8 cellular contexts compared by ENCODE assay signal in genomic region chr17:17751996-17752821, GRCh38.
A peak's percentile ranks its signal among the peaks of the same experiment; 100 is the strongest.
DNase-seq lines count a peak whose midpoint lies in the region; ATAC-seq and TF ChIP-seq lines count a peak whose summit lies in the region.

No MANE protein-coding gene starts in this region.

- DNase-seq in DMS53 (lab: John Stamatoyannopoulos, UW) (peak; percentile 95), IMR-90 (peak; percentile 88), activated gamma-delta T cell (lab: John Stamatoyannopoulos, UW) (peak; percentile 98), fibroblast of the conjunctiva (ENCODE audit: low read depth) (peak; percentile 89)

- H3K9me2 ChIP-seq in neural cell (ENCODE audit: insufficient read depth, low read length), result no peaks in the 10 kb centered on the region

- peak overlapping the region; percentile 97 for H3K4me3 Mint-ChIP-seq in stimulated activated naive CD8-positive, alpha-beta T cell treated with anti-CD3 and anti-CD28 coated beads, Interleukin-15, Interleukin-2, amounts not matched to agents 100 ng/mL and 50 ng/mL, for 24 hours

- BruUV-seq in IMR-90 (replicated peaks; lab: Mats Ljungman, UMichigan), result no TSS peak

- H2AFZ ChIP-seq in IMR-90 (replicated peaks; ENCODE audit: low read length, poor library complexity) (peak overlapping the region; percentile 85), neural cell (ENCODE audit: low read depth, low read length) (no peak overlapping the region)

- H3K4me2 ChIP-seq in IMR-90 (ENCODE audit: low read depth, low read length), result peak overlapping the region; percentile 76
- no peak overlapping the region for H3K4me2 ChIP-seq in neural cell (ENCODE audit: low read length)

- H3K18ac ChIP-seq in IMR-90 (ENCODE audit: low read depth, low read length), result peak overlapping the region; percentile 32; the same call in 1 of the 2 replicates

- peaks cover 26% of the 10 kb centered on the region for H3K9me1 ChIP-seq in IMR-90 (ENCODE audit: insufficient read depth, low read length)

- H3K9me3 ChIP-seq in IMR-90 (ENCODE audit: control insufficient read depth, insufficient read depth, low read length) (no peaks in the 10 kb centered on the region), neural cell (ENCODE audit: low read length) (no peaks in the 10 kb centered on the region)

- POLR2A ChIA-PET in IMR-90 (lab: Charles Lee; ENCODE audit: unreplicated experiment), result no interaction called here

- dilution Hi-C loops in IMR-90 (cut with HindIII; ENCODE audit: low sequenced_read_pairs, unreplicated experiment), result no loop called here

- ATAC-seq in GM21529 (IDR thresholded peaks at IDR 0.05; ENCODE audit: unreplicated experiment) (peak; percentile 73), IMR-90 (ENCODE audit: low read depth) (peak; percentile 98)

- TF ChIP-seq CTCF in IMR-90 (conservative IDR thresholded peaks at IDR 0.05; ENCODE audit: low read depth, low read length) (peak; percentile 33; the same call in 1 of the 2 replicates), neural cell (IDR thresholded peaks at IDR 0.05; ENCODE audit: poor library complexity, severe bottlenecking) (peak; percentile 32)

- WGBS in IMR-90 (ENCODE audit: extremely low coverage in 2 of 2, insufficient read length in 1 of 2), 2 experiments, result 8% methylated on average over 15 of the region's 59 CpGs; no CpG with 5 or more reads in 1 of the 2 experiments

- H4K20me1 ChIP-seq in IMR-90 (ENCODE audit: insufficient read depth, low read length) (peaks cover 74% of the 10 kb centered on the region), neural cell (ENCODE audit: insufficient read depth) (peaks cover 20% of the 10 kb centered on the region)

- H2AK5ac ChIP-seq in IMR-90 (ENCODE audit: low read depth, low read length), result peak overlapping the region; percentile 99

- no peaks in the 10 kb centered on the region for H3K9me3 Mint-ChIP-seq in stimulated activated naive CD8-positive, alpha-beta T cell treated with anti-CD3 and anti-CD28 coated beads, Interleukin-15, Interleukin-2, amounts not matched to agents 100 ng/mL and 50 ng/mL, for 24 hours

- peaks cover 19% of the 10 kb centered on the region for H3K4me1 ChIP-seq in IMR-90 (ENCODE audit: control insufficient read depth, insufficient read depth, low read length)

- H3K36me3 Mint-ChIP-seq in stimulated activated naive CD8-positive, alpha-beta T cell treated with anti-CD3 and anti-CD28 coated beads, Interleukin-15, Interleukin-2, amounts not matched to agents 100 ng/mL and 50 ng/mL, for 24 hours (ENCODE audit: low read depth), result no peaks in the 10 kb centered on the region

- peak overlapping the region; percentile 50; the same call in 1 of the 3 replicates for H2BK15ac ChIP-seq in IMR-90 (ENCODE audit: low read depth, low read length)

- peak overlapping the region; percentile 93 for H3K4ac ChIP-seq in IMR-90 (ENCODE audit: low read depth, low read length)

- peak overlapping the region; percentile 87 for H4K91ac ChIP-seq in IMR-90 (ENCODE audit: insufficient read depth, low read depth, low read length)

- peak overlapping the region; percentile 92 to 95 for H4K8ac ChIP-seq in IMR-90 (ENCODE audit: low read depth in 2 of 2, low read length in 2 of 2)

- peak overlapping the region; percentile 80; the same call in 1 of the 2 replicates for H3K23ac ChIP-seq in IMR-90 (ENCODE audit: low read depth, low read length)

- intact Hi-C loops in IMR-90 (cut with micrococcal nuclease), result no loop called here

- H3K9ac ChIP-seq in IMR-90 (ENCODE audit: low read depth, low read length) (peak overlapping the region; percentile 68), neural cell (ENCODE audit: low read length) (peak overlapping the region; percentile 36)

- peak overlapping the region; percentile 52 for H2BK120ac ChIP-seq in IMR-90 (ENCODE audit: low read depth, low read length)

- peak overlapping the region; percentile 28; the same call in 1 of the 2 replicates for H3K56ac ChIP-seq in IMR-90 (ENCODE audit: extremely low read depth, insufficient read depth, low read length)

- H3K79me1 ChIP-seq in IMR-90 (ENCODE audit: low read depth in 1 of 2, low read length in 2 of 2), result peaks cover 43 to 94% of the 10 kb centered on the region in 2 experiments

- no peak overlapping the region; the same call in 1 of the 2 replicates for H2BK20ac ChIP-seq in IMR-90 (ENCODE audit: low read depth, low read length)

- no peaks in the 10 kb centered on the region for H3F3A ChIP-seq in neural cell (ENCODE audit: insufficient read depth, low read length, poor library complexity, severe bottlenecking)

- H2AK9ac ChIP-seq in IMR-90 (replicated peaks; ENCODE audit: low read depth, low read length, poor library complexity), result peak overlapping the region; percentile 95

- peak overlapping the region; percentile 36 for H2BK5ac ChIP-seq in IMR-90 (ENCODE audit: low read depth, low read length, poor library complexity, severe bottlenecking)

- CTCF ChIA-PET in IMR-90 (lab: Yijun Ruan, JAX), result no interaction called here

- no peaks in the 10 kb centered on the region for H3K27me3 Mint-ChIP-seq in stimulated activated naive CD8-positive, alpha-beta T cell treated with anti-CD3 and anti-CD28 coated beads, Interleukin-15, Interleukin-2, amounts not matched to agents 100 ng/mL and 50 ng/mL, for 24 hours

- H3K27me3 ChIP-seq in IMR-90 (ENCODE audit: control insufficient read depth, insufficient read depth, low read length) (no peaks in the 10 kb centered on the region), neural cell (ENCODE audit: insufficient read depth, low read depth, low read length) (no peaks in the 10 kb centered on the region)

- TF ChIP-seq EP300 in neural cell (conservative IDR thresholded peaks at IDR 0.05; ENCODE audit: poor library complexity, severe bottlenecking), result no peak

- H3K14ac ChIP-seq in IMR-90 (replicated peaks; ENCODE audit: low read depth, low read length), result peak overlapping the region; percentile 93

- H3K27ac Mint-ChIP-seq in stimulated activated naive CD8-positive, alpha-beta T cell treated with anti-CD3 and anti-CD28 coated beads, Interleukin-15, Interleukin-2, amounts not matched to agents 100 ng/mL and 50 ng/mL, for 24 hours, result peak overlapping the region; percentile 99

- H3K36me3 ChIP-seq in IMR-90 (ENCODE audit: control insufficient read depth, insufficient read depth, low read length) (no peaks in the 10 kb centered on the region; the same call in 1 of the 2 replicates), neural cell (ENCODE audit: insufficient read depth, low read length) (no peaks in the 10 kb centered on the region)

- in situ Hi-C loops in IMR-90 (cut with MboI; ENCODE audit: low sequenced_read_pairs), result no loop called here

- peak overlapping the region; percentile 76 for H4K5ac ChIP-seq in IMR-90 (ENCODE audit: low read depth, low read length)

- TF ChIP-seq POLR2A in IMR-90 (IDR thresholded peaks at IDR 0.05; ENCODE audit: low read depth, low read length), result no peak
- TF ChIP-seq POLR2A in Raji (IDR thresholded peaks at IDR 0.05; ENCODE audit: insufficient read depth, low read depth, low read length), result peak; percentile 61

- TF ChIP-seq RAD21 in IMR-90 (IDR thresholded peaks at IDR 0.05; ENCODE audit: low read length) (peak; percentile 25; the same call in 1 of the 2 replicates), neural cell (conservative IDR thresholded peaks at IDR 0.05) (no peak)

- peak overlapping the region; percentile 43 for H3K4me3 ChIP-seq in IMR-90 (ENCODE audit: insufficient read depth, low read depth, low read length)
- peak overlapping the region; percentile 46 for H3K4me3 ChIP-seq in neural cell (ENCODE audit: low read length)

- H3K4me1 Mint-ChIP-seq in stimulated activated naive CD8-positive, alpha-beta T cell treated with anti-CD3 and anti-CD28 coated beads, Interleukin-15, Interleukin-2, amounts not matched to agents 100 ng/mL and 50 ng/mL, for 24 hours (ENCODE audit: low read depth), result peaks cover 73% of the 10 kb centered on the region

- peak overlapping the region; percentile 74 for H3K27ac ChIP-seq in IMR-90 (ENCODE audit: insufficient read depth, low read length)
- peak overlapping the region; percentile 58 for H3K27ac ChIP-seq in neural cell (ENCODE audit: low read length)

- peaks cover 79% of the 10 kb centered on the region for H3K79me2 ChIP-seq in neural cell (replicated peaks; ENCODE audit: insufficient read depth, low read length)

TF ChIP-seq in IMR-90, 13 proteins besides CTCF, POLR2A, EP300 and RAD21 (continues in another document):
- TF ChIP-seq FOS (IDR thresholded peaks at IDR 0.05; ENCODE audit: low read depth, low read length), result no peak
- no peak for TF ChIP-seq CEBPB (IDR thresholded peaks at IDR 0.05; ENCODE audit: low read depth, low read length)
- TF ChIP-seq RCOR1 (IDR thresholded peaks at IDR 0.05; ENCODE audit: insufficient replicate concordance, low read length), result peak; percentile 83
- no peak for TF ChIP-seq MAFK (IDR thresholded peaks at IDR 0.05; ENCODE audit: low read depth, low read length)
- no peak for TF ChIP-seq CHD1 (IDR thresholded peaks at IDR 0.05; ENCODE audit: low read depth, low read length)
- peak; percentile 47; the same call in 1 of the 2 replicates for TF ChIP-seq BHLHE40 (IDR thresholded peaks at IDR 0.05; ENCODE audit: low read depth, low read length)
- TF ChIP-seq MAZ (IDR thresholded peaks at IDR 0.05; ENCODE audit: borderline replicate concordance, low read depth, low read length), result peak; percentile 65; the same call in 1 of the 2 replicates

TF ChIP-seq in neural cell, 6 proteins besides CTCF, POLR2A, EP300 and RAD21:
- TF ChIP-seq TAF1 (IDR thresholded peaks at IDR 0.05; ENCODE audit: low read depth) (no peak), MXI1 (conservative IDR thresholded peaks at IDR 0.05; ENCODE audit: poor library complexity, severe bottlenecking) (peak; percentile 22)

Comparison
In these comparisons a context has a peak if more than half of its experiments do, and no peak if none do; other contexts are left out.
1. Peak in every context shown above with its lines: DNase-seq, ATAC-seq, H3K4me3 ChIP-seq and H3K27ac ChIP-seq.